In the genomic region with DNA sequence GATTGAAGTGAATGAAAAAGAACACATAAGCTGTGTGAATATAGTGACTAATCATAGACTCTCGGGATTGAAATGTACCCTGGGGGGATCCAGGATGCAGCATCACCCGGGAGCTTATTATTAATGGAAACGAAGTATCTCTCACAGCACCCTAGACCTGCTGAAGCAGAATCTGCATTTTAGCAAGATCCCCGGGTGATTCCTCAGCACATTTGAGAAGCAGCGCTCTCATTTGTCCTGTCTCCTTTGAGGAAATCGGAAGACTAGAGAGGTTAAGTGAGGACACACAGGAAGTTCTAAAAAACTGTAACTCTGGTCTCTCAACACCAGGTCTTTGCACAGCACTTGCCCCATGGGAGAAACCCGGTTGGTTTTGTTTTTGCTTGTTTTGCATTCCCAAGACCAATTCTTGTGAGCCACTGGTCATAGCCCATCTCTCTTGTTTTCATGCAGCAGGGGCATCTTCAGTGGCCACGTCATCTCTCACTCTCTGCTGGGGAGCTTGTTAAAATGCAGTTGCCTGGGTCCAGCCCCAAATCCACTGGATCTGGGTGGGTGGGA, we compare ENCODE assay signal across 8 cellular contexts. TPM values are rescaled to one million over a fixed set of nuclear protein-coding genes. Genes with fewer than 3 reads are reported as not detected.
DNase-seq lines count a peak whose midpoint lies in the region; ATAC-seq and TF ChIP-seq lines count a peak whose summit lies in the region.

No MANE protein-coding gene starts in this region.

- H3K4me1 ChIP-seq in adrenal gland (replicated peaks in 1 of 2), result peaks cover 8 to 42% of the 10 kb centered on the region in 2 donors
- peaks cover 29 to 37% of the 10 kb centered on the region in 2 donors for H3K4me1 ChIP-seq in naive thymus-derived CD4-positive, alpha-beta T cell (ENCODE audit: control insufficient read depth in 2 of 2, insufficient read depth in 2 of 2, low read length in 2 of 2)

- H3K27ac ChIP-seq in adrenal gland, result peak overlapping the region in 4 of 5 donors; percentile 33 to 54 (median 42)
- H3K27ac ChIP-seq in naive thymus-derived CD4-positive, alpha-beta T cell (ENCODE audit: low read depth, low read length), result no peak overlapping the region

- H3K27me3 ChIP-seq in adrenal gland, result no peaks in the 10 kb centered on the region
- H3K27me3 ChIP-seq in naive thymus-derived CD4-positive, alpha-beta T cell (ENCODE audit: control insufficient read depth in 2 of 2, insufficient read depth in 2 of 2, low read length in 2 of 2), result no peaks in the 10 kb centered on the region

- intact Hi-C loops in adrenal gland (cut with DNase I), result no loop called here
- intact Hi-C loops in naive thymus-derived CD4-positive, alpha-beta T cell (cut with micrococcal nuclease), result loop anchor here in 1 of 2 donors (5.0 kb wide), 1 partner anchor 41 kb away; no protein-coding TSS in a partner anchor

- peaks cover 31 to 43% (median 33%) of the 10 kb centered on the region in 3 donors for H3K4me1 Mint-ChIP-seq in IgD-negative memory B cell
- H3K4me1 Mint-ChIP-seq in naive thymus-derived CD4-positive, alpha-beta T cell, result peaks cover 32 to 61% (median 52%) of the 10 kb centered on the region in 7 donors

- peaks cover 8% of the 10 kb centered on the region for H3K36me3 Mint-ChIP-seq in IgD-negative memory B cell
- peaks cover 4 to 12% (median 7%) of the 10 kb centered on the region in 5 donors for H3K36me3 Mint-ChIP-seq in naive thymus-derived CD4-positive, alpha-beta T cell

- H3K27ac Mint-ChIP-seq in IgD-negative memory B cell, result peak overlapping the region in 2 of 3 donors; percentile 33 to 58
- H3K27ac Mint-ChIP-seq in naive thymus-derived CD4-positive, alpha-beta T cell, result peak overlapping the region; percentile 23 to 81 (median 60)

- no peak for TF ChIP-seq CTCF in adrenal gland (IDR thresholded peaks at IDR 0.05)

- TF ChIP-seq POLR2A in adrenal gland (IDR thresholded peaks at IDR 0.05), result no peak

- 46 to 56% (median 51%) methylated on average over 8 of the region's 8 CpGs for WGBS in adrenal gland, 4 donors

- no peaks in the 10 kb centered on the region for H3K36me3 ChIP-seq in adrenal gland (replicated peaks in 1 of 2)
- H3K36me3 ChIP-seq in naive thymus-derived CD4-positive, alpha-beta T cell (ENCODE audit: control insufficient read depth in 2 of 3, insufficient read depth in 3 of 3, low read length in 3 of 3), result no peaks in the 10 kb centered on the region

- ATAC-seq in GM18498 (IDR thresholded peaks at IDR 0.05; ENCODE audit: unreplicated experiment) (peak; percentile 90), GM21526 (IDR thresholded peaks at IDR 0.05; ENCODE audit: low FRiP score, unreplicated experiment) (peak; percentile 74)
- ATAC-seq in naive thymus-derived CD4-positive, alpha-beta T cell, result peak; percentile 31

- peak overlapping the region; percentile 58 to 90 (median 76) for H3K4me3 Mint-ChIP-seq in IgD-negative memory B cell
- H3K4me3 Mint-ChIP-seq in naive thymus-derived CD4-positive, alpha-beta T cell, result peak overlapping the region; percentile 42 to 71 (median 58)

- H3K27me3 Mint-ChIP-seq in IgD-negative memory B cell, result no peaks in the 10 kb centered on the region
- H3K27me3 Mint-ChIP-seq in naive thymus-derived CD4-positive, alpha-beta T cell, result no peaks in the 10 kb centered on the region

- CTCF ChIA-PET in naive thymus-derived CD4-positive, alpha-beta T cell (lab: Charles Lee), result interaction anchor here (0.6 to 0.9 kb wide), 3 partner anchors 37 to 47 kb away, joined by 3 to 4 read pairs (median 4); no protein-coding TSS in a partner anchor

- H3K9me3 ChIP-seq in adrenal gland (replicated peaks in 1 of 3), result no peaks in the 10 kb centered on the region
- no peaks in the 10 kb centered on the region for H3K9me3 ChIP-seq in naive thymus-derived CD4-positive, alpha-beta T cell (ENCODE audit: control insufficient read depth in 2 of 3, low read length in 3 of 3)

- H3K4me3 ChIP-seq in adrenal gland, result no peak overlapping the region
- no peak overlapping the region for H3K4me3 ChIP-seq in naive thymus-derived CD4-positive, alpha-beta T cell (ENCODE audit: low read length)

- peak in 4 of 7 donors; percentile 19 to 62 (median 39) for DNase-seq in adrenal gland
- peak in 5 of 9 donors; percentile 11 to 40 (median 16) for DNase-seq in naive thymus-derived CD4-positive, alpha-beta T cell
- no peak for DNase-seq in inferior parietal cortex (ENCODE audit: extremely low spot score)
- DNase-seq in RKO (ENCODE audit: low spot score), result no peak
- no peak for DNase-seq in NCI-H2081 treated with DMSO at 0.1 percent for 48 hours (lab: John Stamatoyannopoulos, UW)

- H3K9me3 Mint-ChIP-seq in IgD-negative memory B cell, result no peaks in the 10 kb centered on the region
- peaks cover 0 to 8% (median 5%) of the 10 kb centered on the region in 11 donors for H3K9me3 Mint-ChIP-seq in naive thymus-derived CD4-positive, alpha-beta T cell

- POLR2A ChIA-PET in naive thymus-derived CD4-positive, alpha-beta T cell (lab: Charles Lee), result interaction anchor here (0.6 to 1.7 kb wide), 4 partner anchors 11 to 18 kb away, joined by 4 to 5 read pairs (median 4); no protein-coding TSS in a partner anchor

RNA-seq across cellular contexts. Expression of a gene that starts 30.2 kb away (rescaled TPM):
- polyA plus RNA-seq in IgD-negative memory B cell (3.6 TPM), adrenal gland (10 to 100 TPM in 2 of 3 donors, 1 to 10 TPM in 1; 7.4 to 59.0 (median 32.2) TPM)
- total RNA-seq in adrenal gland, result 10 to 100 TPM in 7 of 8 donors, 1 to 10 TPM in 1; 4.1 to 23.1 (median 15.5) TPM
- total RNA-seq in naive thymus-derived CD4-positive, alpha-beta T cell, result 10 to 100 TPM in 4 of 5 experiments, 1 to 10 TPM in 1; 7.3 to 28.8 (median 21.8) TPM
- 1 to 10 TPM in 1 of 2 donors, under 1 TPM in 1; 0.77 to 2.7 TPM for polyA plus RNA-seq in naive thymus-derived CD4-positive, alpha-beta T cell

Comparison
In these comparisons a context has a peak if more than half of its experiments do, and no peak if none do; other contexts are left out.
1. ATAC-seq: peak in every context shown above with its lines; median percentile 90 in GM18498; 74 in GM21526; 31 in naive thymus-derived CD4-positive, alpha-beta T cell.
2. DNase-seq: peak in adrenal gland (4 of 7) and naive thymus-derived CD4-positive, alpha-beta T cell (5 of 9); none in inferior parietal cortex (single experiment), RKO (single experiment) and NCI-H2081 treated with DMSO at 0.1 percent for 48 hours (single experiment).